9 cellular contexts compared by ENCODE assay signal in genomic region chr1:227944931-227945890, GRCh38. TPM values are rescaled to one million over a fixed set of nuclear protein-coding genes. Genes with fewer than 3 reads are reported as not detected.
DNase-seq lines count a peak whose midpoint lies in the region; ATAC-seq, FAIRE-seq and TF ChIP-seq lines count a peak whose summit lies in the region.
"Had no signal": no experiment of that assay in that cellular context is flagged by ENCODE, and none has a peak within 500 bp of the region (broad histone marks: within the 10 kb centered on the region; RNA-seq: fewer than 3 reads in every experiment).

No MANE protein-coding gene starts in this region.

- H4K5ac ChIP-seq in H1 (ENCODE audit: insufficient read length, low read depth, low read length), result no peak overlapping the region

- CTCF ChIA-PET in H1 (lab: Charles Lee; ENCODE audit: partially characterized antibody), result interaction anchor here (0.8 to 5.7 kb wide), 16 partner anchors 8 to 200 kb away, joined by 3 to 44 read pairs (median 4); no protein-coding TSS in a partner anchor

- no peak for TF ChIP-seq CTCF in H1 (IDR thresholded peaks at IDR 0.05; ENCODE audit: control extremely low read depth in 1 of 3, insufficient read depth in 1 of 3, low read depth in 1 of 3, low read length in 3 of 3)
- TF ChIP-seq CTCF in nephron (IDR thresholded peaks at IDR 0.05; ENCODE audit: unreplicated experiment in 3 of 3), result no peak
- no peak for TF ChIP-seq CTCF in HFFc6 (IDR thresholded peaks at IDR 0.05)

- H3K36me3 ChIP-seq in BLaER1 treated with 17β-estradiol and CSF1 and Interleukin-3, amounts not matched to agents 10 nM and 100 nM, result no peaks in the 10 kb centered on the region
- H3K36me3 ChIP-seq in H1 (ENCODE audit: control insufficient read depth in 2 of 4, insufficient read depth in 4 of 4, low read length in 3 of 4), result no peaks in the 10 kb centered on the region

- H2AFZ ChIP-seq in H1 (ENCODE audit: low read length), result no peak overlapping the region

- H3K4me1 ChIP-seq in BLaER1 treated with 17β-estradiol and CSF1 and Interleukin-3, amounts not matched to agents 10 nM and 100 nM, result peaks cover 10 to 68% (median 60%) of the 10 kb centered on the region in 10 experiments
- peaks cover 0 to 19% (median 10%) of the 10 kb centered on the region in 4 experiments; a peak in 5 of 7 replicates for H3K4me1 ChIP-seq in H1 (replicated peaks in 1 of 4; ENCODE audit: control insufficient read depth in 3 of 4, insufficient read depth in 4 of 4, low read length in 3 of 4)

- peak overlapping the region in 5 of 10 experiments; percentile 62 to 69 (median 67); a peak in 5 of 20 replicates for H3K4me3 ChIP-seq in BLaER1 treated with 17β-estradiol and CSF1 and Interleukin-3, amounts not matched to agents 10 nM and 100 nM
- H3K4me3 ChIP-seq in H1 (ENCODE audit: extremely low read depth in 1 of 4, insufficient read depth in 2 of 4, low read depth in 3 of 4, low read length in 4 of 4), result no peak overlapping the region

- no peak overlapping the region for H3K18ac ChIP-seq in H1 (ENCODE audit: extremely low read depth, low read length)

- H3K14ac ChIP-seq in H1 (ENCODE audit: insufficient read length), result no peak overlapping the region

- H3K9me3 ChIP-seq in BLaER1 treated with 17β-estradiol and CSF1 and Interleukin-3, amounts not matched to agents 10 nM and 100 nM (replicated peaks in 1 of 11), result no peaks in the 10 kb centered on the region
- no peaks in the 10 kb centered on the region for H3K9me3 ChIP-seq in H1 (ENCODE audit: insufficient read depth in 2 of 2, low read depth in 1 of 2, low read length in 1 of 2)

- peak overlapping the region; percentile 84 to 100 (median 96); a peak in 20 of 22 replicates for H3K4me2 ChIP-seq in BLaER1 treated with 17β-estradiol and CSF1 and Interleukin-3, amounts not matched to agents 10 nM and 100 nM
- peak overlapping the region in 1 of 2 experiments; percentile 35; a peak in 1 of 4 replicates for H3K4me2 ChIP-seq in H1 (ENCODE audit: insufficient read depth in 1 of 2, low read depth in 2 of 2, low read length in 2 of 2)

- TF ChIP-seq POLR2A in H1 (IDR thresholded peaks at IDR 0.05; ENCODE audit: control extremely low read depth in 1 of 2, low read depth in 2 of 2, low read length in 2 of 2), result no peak

- no peak overlapping the region for H2BK120ac ChIP-seq in H1 (replicated peaks; ENCODE audit: low read depth, low read length)

- POLR2A ChIA-PET in H1 (lab: Charles Lee; ENCODE audit: partially characterized antibody), result interaction anchor here (1.1 kb wide), 1 partner anchor 38 kb away, joined by 3 read pairs; no protein-coding TSS in a partner anchor

- peak overlapping the region in 5 of 11 experiments; percentile 23 to 70 (median 64); a peak in 9 of 22 replicates for H3K9ac ChIP-seq in BLaER1 treated with 17β-estradiol and CSF1 and Interleukin-3, amounts not matched to agents 10 nM and 100 nM
- H3K9ac ChIP-seq in H1 (replicated peaks in 1 of 4; ENCODE audit: extremely low read depth in 1 of 4, low read depth in 3 of 4, low read length in 3 of 4), result no peak overlapping the region

- 94% methylated on average over 15 of the region's 18 CpGs; no CpG with 5 or more reads in 1 of the 2 experiments for WGBS in H1 (ENCODE audit: extremely low coverage in 1 of 2, insufficient coverage in 1 of 2, insufficient read length in 1 of 2, insufficient replicate concordance in 2 of 2, low coverage in 1 of 2, low lambda C conversion rate in 2 of 2, missing lambda C conversion rate in 1 of 2), 2 experiments

- no peak for ATAC-seq in GM21381 (IDR thresholded peaks at IDR 0.05; ENCODE audit: unreplicated experiment)

- H2BK5ac ChIP-seq in H1 (ENCODE audit: low read depth, low read length), result no peak overlapping the region

- H3K27ac Mint-ChIP-seq in nephron (peak overlapping the region in 1 of 3 experiments; percentile 53), HFFc6 (no peak overlapping the region)
- H3K27ac Mint-ChIP-seq: dendritic cell treated with granulocyte-macrophage colony-stimulating factor and Interleukin-4, amounts not matched to agents 40 ng/mL and 50 ng/mL, for 4 days had no signal

- H3K79me1 ChIP-seq in H1 (ENCODE audit: low read depth, low read length), result no peaks in the 10 kb centered on the region

- H3K9me3 Mint-ChIP-seq in nephron (no peaks in the 10 kb centered on the region), HFFc6 (no peaks in the 10 kb centered on the region)
- H3K9me3 Mint-ChIP-seq: dendritic cell treated with granulocyte-macrophage colony-stimulating factor and Interleukin-4, amounts not matched to agents 40 ng/mL and 50 ng/mL, for 4 days had no signal

- H3K4me3 Mint-ChIP-seq in nephron (peak overlapping the region; percentile 80 to 90 (median 85)), HFFc6 (no peak overlapping the region)
- H3K4me3 Mint-ChIP-seq: dendritic cell treated with granulocyte-macrophage colony-stimulating factor and Interleukin-4, amounts not matched to agents 40 ng/mL and 50 ng/mL, for 4 days had no signal

- FAIRE-seq in H1 (lab: Jason Lieb, UNC), result no peak

- H2BK12ac ChIP-seq in H1 (ENCODE audit: low read depth, low read length), result peak overlapping the region; percentile 27; the same call in 1 of the 2 replicates

- peak overlapping the region; percentile 73 for H4K91ac ChIP-seq in H1 (replicated peaks; ENCODE audit: insufficient read length, low read length)

- no peak overlapping the region for H3K56ac ChIP-seq in H1 (replicated peaks; ENCODE audit: insufficient read length, low read depth, low read length)

- H4K20me1 ChIP-seq in BLaER1 treated with 17β-estradiol and CSF1 and Interleukin-3, amounts not matched to agents 10 nM and 100 nM, result peaks cover 0 to 79% (median 23%) of the 10 kb centered on the region in 11 experiments; a peak in 15 of 22 replicates
- peaks cover 0 to 8% of the 10 kb centered on the region in 2 experiments for H4K20me1 ChIP-seq in H1 (replicated peaks in 1 of 2; ENCODE audit: control insufficient read depth in 1 of 2, insufficient read depth in 2 of 2, low read length in 2 of 2)

- TF ChIP-seq EP300 in H1 (IDR thresholded peaks at IDR 0.05; ENCODE audit: borderline replicate concordance in 1 of 2, low read depth in 2 of 2, low read length in 2 of 2), result no peak

- H2BK20ac ChIP-seq in H1 (ENCODE audit: low read length), result no peak overlapping the region

- no peak overlapping the region for H3K4ac ChIP-seq in H1 (replicated peaks; ENCODE audit: insufficient read length, low read depth, low read length)

- peak overlapping the region in 4 of 11 experiments; percentile 32 to 60 (median 45); a peak in 6 of 22 replicates for H3K27ac ChIP-seq in BLaER1 treated with 17β-estradiol and CSF1 and Interleukin-3, amounts not matched to agents 10 nM and 100 nM
- no peak overlapping the region for H3K27ac ChIP-seq in H1 (ENCODE audit: low read depth, low read length)

- DNase-seq in NCI-H128 (lab: John Stamatoyannopoulos, UW; ENCODE audit: unreplicated experiment), result peak; percentile 74
- no peak for DNase-seq in H1 (ENCODE audit: low read depth in 1 of 2, low spot score in 2 of 2)
- no peak for DNase-seq in HFFc6
- no peak for DNase-seq in NCI-H774 (lab: John Stamatoyannopoulos, UW)
- DNase-seq in nucleus accumbens (lab: John Stamatoyannopoulos, UW), result no peak

- H3K23me2 ChIP-seq in H1 (ENCODE audit: low read depth, low read length), result peaks cover 12% of the 10 kb centered on the region

- peak overlapping the region; percentile 69 for H4K8ac ChIP-seq in H1 (ENCODE audit: extremely low read depth, insufficient read depth, low read length)

- no peak overlapping the region for H2AK5ac ChIP-seq in H1 (ENCODE audit: low read depth, low read length)

- no peak for TF ChIP-seq RAD21 in H1 (IDR thresholded peaks at IDR 0.05 in 1 of 2, conservative IDR thresholded peaks at IDR 0.05 in 1 of 2; ENCODE audit: low read depth in 2 of 2, low read length in 2 of 2)

- H2BK15ac ChIP-seq in H1 (ENCODE audit: low read length), result no peak overlapping the region

- H3K27me3 Mint-ChIP-seq in nephron (ENCODE audit: low read depth) (peaks cover 13% of the 10 kb centered on the region), HFFc6 (ENCODE audit: insufficient read depth) (peaks cover 17% of the 10 kb centered on the region)

- H3K27me3 ChIP-seq in BLaER1 treated with 17β-estradiol and CSF1 and Interleukin-3, amounts not matched to agents 10 nM and 100 nM, result peaks cover 32 to 58% (median 35%) of the 10 kb centered on the region in 11 experiments
- peaks cover 9 to 19% (median 15%) of the 10 kb centered on the region in 4 experiments for H3K27me3 ChIP-seq in H1 (replicated peaks in 1 of 4; ENCODE audit: control insufficient read depth in 3 of 4, extremely low read depth in 1 of 4, insufficient read depth in 3 of 4, low read length in 3 of 4)

- no peaks in the 10 kb centered on the region for H3K79me2 ChIP-seq in H1 (ENCODE audit: control insufficient read depth in 1 of 2, insufficient read depth in 2 of 2, low read length in 2 of 2)

- H3K23ac ChIP-seq in H1 (ENCODE audit: insufficient read length), result no peak overlapping the region

- H3K36me3 Mint-ChIP-seq in nephron (ENCODE audit: low read depth) (no peaks in the 10 kb centered on the region), HFFc6 (ENCODE audit: low read depth) (no peaks in the 10 kb centered on the region)

- H3K4me1 Mint-ChIP-seq in nephron (peaks cover 32% of the 10 kb centered on the region), HFFc6 (ENCODE audit: low read depth) (peaks cover 16% of the 10 kb centered on the region; the same call in 1 of the 2 replicates)

TF ChIP-seq in H1, 55 proteins besides CTCF, POLR2A, EP300 and RAD21 (continues in another document):
- TF ChIP-seq SIX5 (IDR thresholded peaks at IDR 0.05; ENCODE audit: low read depth, low read length) (no peak), JUND (IDR thresholded peaks at IDR 0.05; ENCODE audit: low read length) (no peak), RFX5 (IDR thresholded peaks at IDR 0.05; ENCODE audit: borderline replicate concordance, low read depth, low read length) (no peak), BACH1 (IDR thresholded peaks at IDR 0.05; ENCODE audit: low read length) (no peak), SP4 (IDR thresholded peaks at IDR 0.05; ENCODE audit: low read length) (no peak), CBX8 (IDR thresholded peaks at IDR 0.05; ENCODE audit: borderline replicate concordance, low read depth, low read length) (no peak)

RNA-seq across cellular contexts. Expression of gene WNT9A, which starts 2.5 kb away (rescaled TPM):
- total RNA-seq in H1 (2021; fragmentation: NEBNext Ultra II Directional; extraction: Animal tissue kit (Norgen Biotek cat#: 25700)), result 0.78 and 1.1 TPM in 2 replicates
- 1.5 and 2.2 TPM in 2 replicates for polyA plus RNA-seq in H1 (2011; rRNA removed)
- polyA plus RNA-seq in H1 (2011; cell fraction: cytosol; rRNA removed), result 2.0 TPM
- 3.0 TPM for polyA plus RNA-seq in H1 (2011; cell fraction: nucleus; rRNA removed)
- 1.4 to 2.0 TPM (median 1.9 TPM) in 4 replicates for polyA plus RNA-seq in H1 (2012, experiment 1 of 2)
- 0.67 TPM for polyA plus RNA-seq in H1 (2012, experiment 2 of 2)
- polyA plus RNA-seq in H1 (2013, experiment 1 of 2), result 0.41 TPM
- 0.50 TPM for polyA plus RNA-seq in H1 (2013, experiment 2 of 2)
- polyA minus RNA-seq in H1 (2011; rRNA and poly(A)+ RNA removed), result 1.9 and 2.1 TPM in 2 replicates
- polyA minus RNA-seq in H1 (2011; cell fraction: cytosol; rRNA and poly(A)+ RNA removed), result 0.95 TPM
- polyA minus RNA-seq in H1 (2011; cell fraction: nucleus; rRNA and poly(A)+ RNA removed), result 1.2 TPM
- total RNA-seq in HFFc6 (2021; fragmentation: NEBNext Ultra II Directional; extraction: Animal tissue kit (Norgen Biotek cat#: 25700)), result under 1 TPM; 0.17 to 0.67 (median 0.57) TPM
